In the genomic region with DNA sequence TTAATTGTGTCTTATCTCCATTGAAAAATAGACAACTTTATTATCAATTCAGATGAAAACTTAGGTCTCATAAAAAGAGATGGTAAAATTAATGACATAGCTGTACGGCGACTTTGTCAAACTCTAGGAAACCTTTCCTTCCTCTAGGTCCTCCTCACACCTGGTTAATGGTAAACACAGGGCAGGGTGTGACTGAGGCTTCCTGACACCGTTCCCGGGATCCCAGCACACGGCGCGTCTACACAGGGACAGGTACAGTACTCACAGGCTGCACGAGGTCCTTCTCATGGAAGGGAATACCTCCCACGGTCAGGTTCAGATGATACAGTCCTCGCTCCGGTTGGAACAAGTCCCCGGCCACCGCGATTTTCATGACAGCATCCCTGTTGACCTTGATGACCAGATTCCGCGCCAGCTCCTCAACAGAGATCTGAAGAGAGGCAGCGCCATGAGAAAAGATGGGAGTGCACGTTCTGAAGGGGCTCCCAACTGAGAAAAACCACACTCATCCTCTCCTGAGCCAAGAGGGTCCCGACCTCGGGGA, we compare ENCODE assay signal across 14 cellular contexts. TPM values are rescaled to one million over a fixed set of nuclear protein-coding genes. Genes with fewer than 3 reads are reported as not detected.
DNase-seq lines count a peak whose midpoint lies in the region; ATAC-seq and TF ChIP-seq lines count a peak whose summit lies in the region.
"Had no signal": no experiment of that assay in that cellular context is flagged by ENCODE, and none has a peak within 500 bp of the region (broad histone marks: within the 10 kb centered on the region; RNA-seq: fewer than 3 reads in every experiment).

No MANE protein-coding gene starts in this region.

- H3K36me3 ChIP-seq in IMR-90 (ENCODE audit: control insufficient read depth, insufficient read depth, low read length) (peaks cover 63% of the 10 kb centered on the region), GM23338 (ENCODE audit: insufficient read depth) (no peaks in the 10 kb centered on the region)

- peaks cover 23 to 70% of the 10 kb centered on the region in 2 experiments for H3K79me1 ChIP-seq in IMR-90 (ENCODE audit: low read depth in 1 of 2, low read length in 2 of 2)

- no peak overlapping the region for H3K56ac ChIP-seq in IMR-90 (ENCODE audit: extremely low read depth, insufficient read depth, low read length)

- in situ Hi-C loops in IMR-90 (cut with MboI; ENCODE audit: low sequenced_read_pairs), result no loop called here

- H3K18ac ChIP-seq in IMR-90 (ENCODE audit: low read depth, low read length), result no peak overlapping the region

- DNase-seq in IMR-90 (no peak), RPMI8226 (peak; percentile 5), left colon (no peak), GM23338 (ENCODE audit: low spot score) (no peak)
- DNase-seq in stimulated activated CD4-positive, alpha-beta T cell treated with anti-CD3 and anti-CD28 coated beads, Interleukin-4, amount 100 ng/mL, for 1 hour, result no peak
- DNase-seq: C1 segment of cervical spinal cord; Calu3; CD4-positive, alpha-beta memory T cell; COR-L47; DMS53; DMS79 treated with DMSO at 0.1 percent for 48 hours; H7; HCEC 1CT had no signal

- H3K27ac ChIP-seq in IMR-90 (ENCODE audit: insufficient read depth, low read length) (no peak overlapping the region), GM23338 (ENCODE audit: low read depth) (no peak overlapping the region)

- ATAC-seq in IMR-90 (ENCODE audit: low read depth) (no peak), left colon (peak; percentile 73), HG03039 (IDR thresholded peaks at IDR 0.05; ENCODE audit: unreplicated experiment) (no peak), GM23338 (no peak)

- no peak overlapping the region for H4K91ac ChIP-seq in IMR-90 (ENCODE audit: insufficient read depth, low read depth, low read length)

- H3K79me2 ChIP-seq in GM23338 (replicated peaks; ENCODE audit: insufficient read depth), result no peaks in the 10 kb centered on the region

- H4K20me1 ChIP-seq in IMR-90 (ENCODE audit: insufficient read depth, low read length), result peaks cover 31% of the 10 kb centered on the region
- no peaks in the 10 kb centered on the region for H4K20me1 ChIP-seq in GM23338 (replicated peaks; ENCODE audit: insufficient read depth)

- intact Hi-C loops in IMR-90 (cut with micrococcal nuclease), result no loop called here
- intact Hi-C loops in left colon (cut with DNase I, micrococcal nuclease), result no loop called here

- H3K4me2 ChIP-seq in IMR-90 (ENCODE audit: low read depth, low read length), result no peak overlapping the region
- H3K4me2 ChIP-seq in GM23338, result no peak overlapping the region

- H2AFZ ChIP-seq in IMR-90 (replicated peaks; ENCODE audit: low read length, poor library complexity), result peak overlapping the region; percentile 21
- H2AFZ ChIP-seq in GM23338, result no peak overlapping the region

- dilution Hi-C loops in IMR-90 (cut with HindIII; ENCODE audit: low sequenced_read_pairs, unreplicated experiment), result no loop called here

- CTCF ChIA-PET in IMR-90 (lab: Yijun Ruan, JAX), result no interaction called here

- no peak overlapping the region for H3K4ac ChIP-seq in IMR-90 (ENCODE audit: low read depth, low read length)

- H2BK120ac ChIP-seq in IMR-90 (ENCODE audit: low read depth, low read length), result no peak overlapping the region

- TF ChIP-seq CTCF in IMR-90 (conservative IDR thresholded peaks at IDR 0.05; ENCODE audit: low read depth, low read length) (no peak), GM23338 (conservative IDR thresholded peaks at IDR 0.05; ENCODE audit: low read depth in 2 of 2) (no peak)

- H2AK9ac ChIP-seq in IMR-90 (replicated peaks; ENCODE audit: low read depth, low read length, poor library complexity), result no peak overlapping the region

- H2BK15ac ChIP-seq in IMR-90 (ENCODE audit: low read depth, low read length), result no peak overlapping the region

- H3K9me3 ChIP-seq in IMR-90 (ENCODE audit: control insufficient read depth, insufficient read depth, low read length), result no peaks in the 10 kb centered on the region

- H3K4me1 Mint-ChIP-seq in GM23338, result no peaks in the 10 kb centered on the region

- no peak overlapping the region for H3K9ac ChIP-seq in IMR-90 (ENCODE audit: low read depth, low read length)

- TF ChIP-seq RAD21 in IMR-90 (IDR thresholded peaks at IDR 0.05; ENCODE audit: low read length), result no peak

- H3K4me1 ChIP-seq in IMR-90 (ENCODE audit: control insufficient read depth, insufficient read depth, low read length), result no peaks in the 10 kb centered on the region
- H3K4me1 ChIP-seq in GM23338 (ENCODE audit: insufficient read depth), result no peaks in the 10 kb centered on the region

- H3K9me1 ChIP-seq in IMR-90 (ENCODE audit: insufficient read depth, low read length), result peaks cover 15% of the 10 kb centered on the region; the same call in 1 of the 2 replicates

- H3K14ac ChIP-seq in IMR-90 (replicated peaks; ENCODE audit: low read depth, low read length), result no peak overlapping the region

- H3K9me3 Mint-ChIP-seq in GM23338, result peaks cover 2% of the 10 kb centered on the region; the same call in 1 of the 3 replicates
- H3K9me3 Mint-ChIP-seq: CD4-positive, alpha-beta memory T cell had no signal

- no peak for TF ChIP-seq POLR2A in IMR-90 (IDR thresholded peaks at IDR 0.05; ENCODE audit: low read depth, low read length)

- BruUV-seq in IMR-90 (replicated peaks; lab: Mats Ljungman, UMichigan), result no TSS peak

- H4K8ac ChIP-seq in IMR-90 (ENCODE audit: low read depth in 2 of 2, low read length in 2 of 2), result 0 out of 4 replicates have a peak overlapping the region, but pooled peaks of 1 of the 2 experiments have one; percentile 0

- POLR2A ChIA-PET in IMR-90 (lab: Charles Lee; ENCODE audit: unreplicated experiment), result no interaction called here

- no peaks in the 10 kb centered on the region for H3F3A ChIP-seq in GM23338 (replicated peaks; ENCODE audit: low read depth)

- H3K27ac Mint-ChIP-seq in GM23338, result no peak overlapping the region
- H3K27ac Mint-ChIP-seq: CD4-positive, alpha-beta memory T cell had no signal

- 100% methylated on average over 6 of the region's 20 CpGs; no CpG with 5 or more reads in 1 of the 2 experiments for WGBS in IMR-90 (ENCODE audit: extremely low coverage in 2 of 2, insufficient read length in 1 of 2), 2 experiments

- no peak overlapping the region for H3K4me3 Mint-ChIP-seq in GM23338
- H3K4me3 Mint-ChIP-seq: CD4-positive, alpha-beta memory T cell had no signal

- H2BK20ac ChIP-seq in IMR-90 (ENCODE audit: low read depth, low read length), result no peak overlapping the region

- H3K4me3 ChIP-seq in IMR-90 (ENCODE audit: insufficient read depth, low read depth, low read length) (no peak overlapping the region), GM23338 (no peak overlapping the region)

- H4K5ac ChIP-seq in IMR-90 (ENCODE audit: low read depth, low read length), result no peak overlapping the region

- no peaks in the 10 kb centered on the region for H3K27me3 ChIP-seq in IMR-90 (ENCODE audit: control insufficient read depth, insufficient read depth, low read length)
- H3K27me3 ChIP-seq in GM23338 (ENCODE audit: insufficient read depth), result no peaks in the 10 kb centered on the region

- H3K23ac ChIP-seq in IMR-90 (ENCODE audit: low read depth, low read length), result no peak overlapping the region

- H3K36me3 Mint-ChIP-seq in GM23338 (ENCODE audit: low read depth), result peaks cover 38% of the 10 kb centered on the region

- H2BK5ac ChIP-seq in IMR-90 (ENCODE audit: low read depth, low read length, poor library complexity, severe bottlenecking), result no peak overlapping the region

- no peaks in the 10 kb centered on the region for H3K9me2 ChIP-seq in GM23338 (ENCODE audit: insufficient read depth)

- H2AK5ac ChIP-seq in IMR-90 (ENCODE audit: low read depth, low read length), result no peak overlapping the region

- peaks cover 6% of the 10 kb centered on the region for H3K27me3 Mint-ChIP-seq in GM23338 (ENCODE audit: insufficient read depth, low read depth, poor library complexity)
- H3K27me3 Mint-ChIP-seq: CD4-positive, alpha-beta memory T cell had no signal

TF ChIP-seq in IMR-90, 13 proteins besides CTCF, POLR2A, EP300 and RAD21:
- TF ChIP-seq BHLHE40 (IDR thresholded peaks at IDR 0.05; ENCODE audit: low read depth, low read length), result no peak

TF ChIP-seq in GM23338, 12 proteins besides CTCF, POLR2A, EP300 and RAD21 (continues in another document):
- no peak for TF ChIP-seq STAT1 (IDR thresholded peaks at IDR 0.05; ENCODE audit: unreplicated experiment)
- TF ChIP-seq NANOG (IDR thresholded peaks at IDR 0.05; ENCODE audit: borderline replicate concordance), result no peak
- no peak for TF ChIP-seq POLR2AphosphoS5 (IDR thresholded peaks at IDR 0.05; ENCODE audit: low read depth)
- TF ChIP-seq ZNF331 (CRISPR knock-in tag; IDR thresholded peaks at IDR 0.05; ENCODE audit: low read depth), result no peak
- TF ChIP-seq CREB1 (CRISPR knock-in tag; IDR thresholded peaks at IDR 0.05; ENCODE audit: low read depth), result no peak

RNA-seq across cellular contexts. Expression of gene GAS6, which starts 35.5 kb away (rescaled TPM):
- total RNA-seq in IMR-90 (2012; rRNA removed), result 212 and 220 TPM in 2 replicates
- polyA plus RNA-seq in IMR-90 (2012; rRNA removed), result 795 and 823 TPM in 2 replicates
- 1,010 and 1,498 TPM in 2 replicates for polyA plus RNA-seq in IMR-90 (2012; cell fraction: cytosol; rRNA removed)
- 1,145 and 2,216 TPM in 2 replicates for polyA plus RNA-seq in IMR-90 (2012; cell fraction: nucleus; rRNA removed; ENCODE audit: low replicate concordance)
- 100 to 1,000 TPM; 125 to 185 TPM for total RNA-seq in left colon
- 18.0 and 21.2 TPM in 2 replicates for total RNA-seq in GM23338 (2014; rRNA removed; shearing (Covaris generic))
- polyA plus RNA-seq in GM23338 (2016; fragmentation: Nextera tagmentation; extraction: Ambion mirVana), result 7.9 and 8.8 TPM in 2 replicates
